Comparison of ENCODE assay signal across 8 cellular contexts in genomic region chr1:119977113-119977736, GRCh38.
DNase-seq lines count a peak whose midpoint lies in the region; ATAC-seq, FAIRE-seq and TF ChIP-seq lines count a peak whose summit lies in the region.
"Not testable (repeated sequence)": the region's sequence is repeated elsewhere in the genome, so short reads cannot be mapped to it uniquely, and the experiment has no call there.

No MANE protein-coding gene starts in this region.

- not testable (repeated sequence) for H3K79me2 ChIP-seq in keratinocyte (ENCODE audit: control insufficient read depth, insufficient read depth, low read length)

- not testable (repeated sequence) for TF ChIP-seq CTCF in HFFc6 (IDR thresholded peaks at IDR 0.05); bronchial epithelial cell (IDR thresholded peaks at IDR 0.05; ENCODE audit: insufficient read depth, low read length, severe bottlenecking); keratinocyte (optimal IDR thresholded peaks at IDR 0.05 in 1 of 3, IDR thresholded peaks at IDR 0.05 in 1 of 3, conservative IDR thresholded peaks at IDR 0.05 in 1 of 3; ENCODE audit: extremely low read depth in 1 of 3, insufficient read depth in 2 of 3, low read length in 3 of 3); neutrophil (IDR thresholded peaks at IDR 0.05)

- not testable (repeated sequence) for H3K27ac ChIP-seq in keratinocyte (ENCODE audit: control insufficient read depth, insufficient read depth, low read length)
- H3K27ac ChIP-seq in neutrophil: peak overlapping the region; percentile 40
- peak overlapping the region; percentile 18 for H3K27ac ChIP-seq in subcutaneous abdominal adipose tissue (ENCODE audit: low read depth, low read length)

- H3K36me3 ChIP-seq in bronchial epithelial cell (ENCODE audit: control insufficient read depth, insufficient read depth, low read length); keratinocyte (ENCODE audit: control insufficient read depth in 2 of 2, extremely low read depth in 1 of 2, insufficient read depth in 2 of 2, low read length in 2 of 2): not testable (repeated sequence)
- H3K36me3 ChIP-seq in neutrophil: peaks cover 15% of the 10 kb centered on the region
- peaks cover 0 to 12% (median 3%) of the 10 kb centered on the region in 5 donors for H3K36me3 ChIP-seq in subcutaneous abdominal adipose tissue (ENCODE audit: control insufficient read depth in 5 of 5, insufficient read depth in 5 of 5, low read length in 5 of 5)

- not testable (repeated sequence) for H3K4me2 ChIP-seq in keratinocyte (ENCODE audit: control insufficient read depth, extremely low read depth, insufficient read depth, low read depth, low read length)

- not testable (repeated sequence) for H3K9me1 ChIP-seq in keratinocyte (ENCODE audit: control insufficient read depth, extremely low read depth, insufficient read depth, low read length)

- peaks cover 40% of the 10 kb centered on the region for H3K36me3 Mint-ChIP-seq in HFFc6 (ENCODE audit: low read depth)
- not testable (repeated sequence) for H3K36me3 Mint-ChIP-seq in T-helper 17 cell (ENCODE audit: low read depth)
- peaks cover 30% of the 10 kb centered on the region for H3K36me3 Mint-ChIP-seq in activated naive CD8-positive, alpha-beta T cell treated with anti-CD3 and anti-CD28 coated beads, Interleukin-2, amount 10 ng/mL, durations not matched to agents 7 days and 5 days
- H3K36me3 Mint-ChIP-seq in natural killer cell treated with Interleukin-12 subunit alpha and Interleukin-12 subunit beta and Interleukin-15 and Interleukin-18, amount 100 ng/mL, for 72 hours: peaks cover 13% of the 10 kb centered on the region

- H3K27me3 Mint-ChIP-seq in HFFc6 (ENCODE audit: insufficient read depth); T-helper 17 cell; activated naive CD8-positive, alpha-beta T cell treated with anti-CD3 and anti-CD28 coated beads, Interleukin-2, amount 10 ng/mL, durations not matched to agents 7 days and 5 days; natural killer cell treated with Interleukin-12 subunit alpha and Interleukin-12 subunit beta and Interleukin-15 and Interleukin-18, amount 100 ng/mL, for 72 hours: not testable (repeated sequence)

- peak; percentile 77 for FAIRE-seq in bronchial epithelial cell (lab: Jason Lieb, UNC)
- FAIRE-seq in keratinocyte (lab: Jason Lieb, UNC): peak; percentile 55

- H3K27ac Mint-ChIP-seq in HFFc6 (peak overlapping the region; percentile 10; the same call in 1 of the 2 replicates), T-helper 17 cell (peak overlapping the region; percentile 71)
- H3K27ac Mint-ChIP-seq in activated naive CD8-positive, alpha-beta T cell treated with anti-CD3 and anti-CD28 coated beads, Interleukin-2, amount 10 ng/mL, durations not matched to agents 7 days and 5 days: peak overlapping the region; percentile 33
- peak overlapping the region; percentile 6 to 75 for H3K27ac Mint-ChIP-seq in natural killer cell treated with Interleukin-12 subunit alpha and Interleukin-12 subunit beta and Interleukin-15 and Interleukin-18, amount 100 ng/mL, for 72 hours

- not testable (repeated sequence) for H3K4me3 Mint-ChIP-seq in HFFc6; T-helper 17 cell; activated naive CD8-positive, alpha-beta T cell treated with anti-CD3 and anti-CD28 coated beads, Interleukin-2, amount 10 ng/mL, durations not matched to agents 7 days and 5 days
- H3K4me3 Mint-ChIP-seq in natural killer cell treated with Interleukin-12 subunit alpha and Interleukin-12 subunit beta and Interleukin-15 and Interleukin-18, amount 100 ng/mL, for 72 hours: peak overlapping the region; percentile 64

- not testable (repeated sequence) for H3K9me3 ChIP-seq in T-helper 17 cell (ENCODE audit: control insufficient read depth, low read length, poor library complexity, severe bottlenecking); keratinocyte (ENCODE audit: control insufficient read depth, low read depth, low read length); neutrophil; subcutaneous abdominal adipose tissue (ENCODE audit: control insufficient read depth in 5 of 5, low read length in 5 of 5)

- H3K4me1 ChIP-seq in keratinocyte (ENCODE audit: control insufficient read depth, extremely low read depth, insufficient read depth, low read length): not testable (repeated sequence)
- H3K4me1 ChIP-seq in neutrophil (ENCODE audit: control insufficient read depth in 1 of 2, insufficient read depth in 1 of 2, low read depth in 1 of 2, low read length in 1 of 2) (peaks cover 31 to 51% of the 10 kb centered on the region in 2 experiments), subcutaneous abdominal adipose tissue (ENCODE audit: control insufficient read depth in 5 of 5, insufficient read depth in 5 of 5, low read length in 5 of 5) (peaks cover 0 to 37% (median 31%) of the 10 kb centered on the region in 5 donors)

- not testable (repeated sequence) for H3K4me3 ChIP-seq in bronchial epithelial cell (ENCODE audit: low read depth, low read length); keratinocyte (ENCODE audit: control insufficient read depth in 2 of 3, extremely low read depth in 1 of 3, insufficient read depth in 2 of 3, low read depth in 1 of 3, low read length in 3 of 3); neutrophil (ENCODE audit: low read depth in 1 of 2, low read length in 1 of 2); subcutaneous abdominal adipose tissue (ENCODE audit: low read depth in 1 of 5, low read length in 5 of 5)

- POLR2A ChIA-PET in activated naive CD8-positive, alpha-beta T cell treated with anti-CD3 and anti-CD28 coated beads, Interleukin-2, amount 10 ng/mL, durations not matched to agents 7 days and 5 days (lab: Charles Lee): not testable (repeated sequence)

- not testable (repeated sequence) for H2AFZ ChIP-seq in keratinocyte (ENCODE audit: control insufficient read depth, low read length)

- H4K20me1 ChIP-seq in keratinocyte (ENCODE audit: control insufficient read depth, extremely low read depth, insufficient read depth, low read length): not testable (repeated sequence)

- not testable (repeated sequence) for H3K9me3 Mint-ChIP-seq in HFFc6; activated naive CD8-positive, alpha-beta T cell treated with anti-CD3 and anti-CD28 coated beads, Interleukin-2, amount 10 ng/mL, durations not matched to agents 7 days and 5 days; natural killer cell treated with Interleukin-12 subunit alpha and Interleukin-12 subunit beta and Interleukin-15 and Interleukin-18, amount 100 ng/mL, for 72 hours

- H3K9ac ChIP-seq in keratinocyte (ENCODE audit: control insufficient read depth, extremely low read depth, insufficient read depth, low read length); subcutaneous abdominal adipose tissue (ENCODE audit: low read length in 5 of 5): not testable (repeated sequence)

- dilution Hi-C loops in keratinocyte (cut with MboI; ENCODE audit: extremely low pct_ligation_motif_present, low sequenced_read_pairs): not testable (repeated sequence)

- not testable (repeated sequence) for DNase-seq in HFFc6; T-helper 17 cell; activated naive CD8-positive, alpha-beta T cell treated with anti-CD3 and anti-CD28 coated beads, Interleukin-2, amount 10 ng/mL, durations not matched to agents 7 days and 5 days; bronchial epithelial cell (ENCODE audit: low read depth); keratinocyte (ENCODE audit: low read depth, low spot score); natural killer cell treated with Interleukin-12 subunit alpha and Interleukin-12 subunit beta and Interleukin-15 and Interleukin-18, amount 100 ng/mL, for 72 hours (ENCODE audit: low spot score)

- peaks cover 38% of the 10 kb centered on the region for H3K4me1 Mint-ChIP-seq in HFFc6 (ENCODE audit: low read depth)
- H3K4me1 Mint-ChIP-seq in T-helper 17 cell: peaks cover 20% of the 10 kb centered on the region
- H3K4me1 Mint-ChIP-seq in activated naive CD8-positive, alpha-beta T cell treated with anti-CD3 and anti-CD28 coated beads, Interleukin-2, amount 10 ng/mL, durations not matched to agents 7 days and 5 days: peaks cover 18% of the 10 kb centered on the region
- H3K4me1 Mint-ChIP-seq in natural killer cell treated with Interleukin-12 subunit alpha and Interleukin-12 subunit beta and Interleukin-15 and Interleukin-18, amount 100 ng/mL, for 72 hours (ENCODE audit: low read depth in 2 of 2): peaks cover 29% of the 10 kb centered on the region in 2 donors

- not testable (repeated sequence) for H3K27me3 ChIP-seq in bronchial epithelial cell (ENCODE audit: control insufficient read depth, insufficient read depth, low read length); keratinocyte (ENCODE audit: control insufficient read depth, extremely low read depth, insufficient read depth, low read length); neutrophil; subcutaneous abdominal adipose tissue (ENCODE audit: control insufficient read depth in 5 of 5, insufficient read depth in 4 of 5, low read length in 5 of 5)

- not testable (repeated sequence) for ATAC-seq in T-helper 17 cell; activated naive CD8-positive, alpha-beta T cell treated with anti-CD3 and anti-CD28 coated beads, Interleukin-2, amount 10 ng/mL, durations not matched to agents 7 days and 5 days (ENCODE audit: low read depth)
- peak; percentile 46 to 67 for ATAC-seq in natural killer cell treated with Interleukin-12 subunit alpha and Interleukin-12 subunit beta and Interleukin-15 and Interleukin-18, amount 100 ng/mL, for 72 hours

Comparison
In these comparisons a context has a peak if more than half of its experiments do, and no peak if none do; other contexts are left out.
1. H3K27ac Mint-ChIP-seq: peak in every context shown above with its lines; median percentile 71 in T-helper 17 cell; 40 in natural killer cell treated with Interleukin-12 subunit alpha and Interleukin-12 subunit beta and Interleukin-15 and Interleukin-18, amount 100 ng/mL, for 72 hours; 33 in activated naive CD8-positive, alpha-beta T cell treated with anti-CD3 and anti-CD28 coated beads, Interleukin-2, amount 10 ng/mL, durations not matched to agents 7 days and 5 days; 10 in HFFc6.